ENCODE assay signal across 28 cellular contexts in genomic region chr2:99514357-99514756, GRCh38.
"Had no signal": no experiment of that assay in that cellular context is flagged by ENCODE, and none has a peak within 500 bp of the region (broad histone marks: within the 10 kb centered on the region; RNA-seq: fewer than 3 reads in every experiment).

No MANE protein-coding gene starts in this region.

- H3K4me1 ChIP-seq: pancreas, prostate gland, testis, thyroid gland, uterus had no signal

- ATAC-seq: left colon; mucosa of descending colon; natural killer cell treated with Interleukin-12 subunit alpha and Interleukin-12 subunit beta and Interleukin-15 and Interleukin-18, amount 100 ng/mL, for 72 hours; sciatic nerve; stimulated activated naive B cell treated with anti-CD40 and anti-IgM and Interleukin-4, amounts not matched to agents 10 μg/mL and 1 μg/mL and 100 μg/mL, for 72 hours; stimulated activated naive CD8-positive, alpha-beta T cell treated with anti-CD3 and anti-CD28 coated beads, Interleukin-15, Interleukin-2, amounts not matched to agents 100 U/mL and 50 U/mL, for 24 hours had no signal

- H3K27me3 ChIP-seq: pancreas, testis, thyroid gland, transverse colon, uterus had no signal

- H3K36me3 ChIP-seq: pancreas, prostate gland, stomach, thyroid gland, transverse colon, uterus had no signal

- H3K9me3 ChIP-seq: mucosa of descending colon, pancreas, prostate gland, stomach, testis, thyroid gland, transverse colon, uterus had no signal

- DNase-seq: hypothalamus; immature natural killer cell; kidney; left colon; left ventricle myocardium superior; midbrain; mucosa of descending colon; naive thymus-derived CD4-positive, alpha-beta T cell; nucleus accumbens; pancreas; posterior cingulate gyrus; retina; right cardiac atrium; stimulated activated CD4-positive, alpha-beta T cell treated with anti-CD3 and anti-CD28 coated beads, Interleukin-12 subunit alpha, Interleukin-12 subunit beta, amount 100 ng/mL, for 4 hours; stimulated activated CD4-positive, alpha-beta T cell treated with anti-CD3 and anti-CD28 coated beads, Interleukin-15, amount 100 ng/mL, for 24 hours; stimulated activated CD4-positive, alpha-beta T cell treated with anti-CD3 and anti-CD28 coated beads, Interleukin-2, amount 100 ng/mL, for 24 hours; stimulated activated CD4-positive, alpha-beta T cell treated with anti-CD3 and anti-CD28 coated beads, Interleukin-4, amount 100 ng/mL, for 1 hour; stimulated activated naive B cell treated with anti-CD40 and anti-IgM and Interleukin-4, amounts not matched to agents 10 μg/mL and 1 μg/mL and 100 μg/mL, for 72 hours; stimulated activated naive CD8-positive, alpha-beta T cell treated with anti-CD3 and anti-CD28 coated beads, Interleukin-15, Interleukin-2, amounts not matched to agents 100 U/mL and 50 U/mL, for 24 hours; stomach; testis; thyroid gland; transverse colon; uterus had no signal

- H3K4me3 ChIP-seq: mucosa of descending colon, pancreas, prostate gland, skin epidermis, stomach, testis, thyroid gland, transverse colon, uterus had no signal

- H3K27ac ChIP-seq: pancreas, prostate gland, skin epidermis, stomach, testis, thyroid gland, transverse colon, uterus had no signal
